ENCODE assay signal across 14 cellular contexts in genomic region chr13:100533588-100534041, GRCh38. TPM values are rescaled to one million over a fixed set of nuclear protein-coding genes. Genes with fewer than 3 reads are reported as not detected.
DNase-seq lines count a peak whose midpoint lies in the region; ATAC-seq and TF ChIP-seq lines count a peak whose summit lies in the region.
"Had no signal": no experiment of that assay in that cellular context is flagged by ENCODE, and none has a peak within 500 bp of the region (broad histone marks: within the 10 kb centered on the region; RNA-seq: fewer than 3 reads in every experiment).

No MANE protein-coding gene starts in this region.

- peaks cover 0 to 7% (median 0%) of the 10 kb centered on the region in 11 experiments; a peak in 1 of 22 replicates for H4K20me1 ChIP-seq in BLaER1 treated with 17β-estradiol and CSF1 and Interleukin-3, amounts not matched to agents 10 nM and 100 nM

- WGBS in right lobe of liver (ENCODE audit: insufficient coverage, low coverage, low lambda C conversion rate, missing lambda C conversion rate): 37% methylated on average over 10 of the region's 19 CpGs
- WGBS in lower leg skin, 2 donors: 93 to 95% methylated on average over 19 of the region's 19 CpGs

- intact Hi-C loops in right lobe of liver (cut with DNase I): no loop called here
- intact Hi-C loops in lower leg skin (cut with DNase I; ENCODE audit: low total_unique reads): no loop called here

- H3K9me3 ChIP-seq in BLaER1 treated with 17β-estradiol and CSF1 and Interleukin-3, amounts not matched to agents 10 nM and 100 nM (replicated peaks in 1 of 11): peaks cover 9 to 19% (median 13%) of the 10 kb centered on the region in 11 experiments; a peak in 18 of 22 replicates
- no peaks in the 10 kb centered on the region for H3K9me3 ChIP-seq in right lobe of liver
- H3K9me3 ChIP-seq: SK-N-SH had no signal

- peaks cover 0 to 17% (median 0%) of the 10 kb centered on the region in 11 experiments; a peak in 5 of 22 replicates for H3K36me3 ChIP-seq in BLaER1 treated with 17β-estradiol and CSF1 and Interleukin-3, amounts not matched to agents 10 nM and 100 nM
- peaks cover 0 to 4% (median under 1%) of the 10 kb centered on the region in 4 donors for H3K36me3 ChIP-seq in right lobe of liver

- no peak for TF ChIP-seq POLR2A in right lobe of liver (IDR thresholded peaks at IDR 0.05)
- no peak for TF ChIP-seq POLR2A in lower leg skin (IDR thresholded peaks at IDR 0.05)

- H3K9ac ChIP-seq in BLaER1 treated with 17β-estradiol and CSF1 and Interleukin-3, amounts not matched to agents 10 nM and 100 nM: no peak overlapping the region
- H3K9ac ChIP-seq: KMS-11, SK-N-SH had no signal

- TF ChIP-seq CTCF in right lobe of liver (IDR thresholded peaks at IDR 0.05) (no peak), lower leg skin (IDR thresholded peaks at IDR 0.05) (no peak)

- ATAC-seq in HG02610 (IDR thresholded peaks at IDR 0.05; ENCODE audit: unreplicated experiment): peak; percentile 66
- ATAC-seq in right lobe of liver: peak; percentile 83 to 91 (median 90)
- no peak for ATAC-seq in HG02588 (IDR thresholded peaks at IDR 0.05; ENCODE audit: unreplicated experiment)
- no peak for ATAC-seq in HG03521 (IDR thresholded peaks at IDR 0.05; ENCODE audit: unreplicated experiment)

- H3K4me1 ChIP-seq in BLaER1 treated with 17β-estradiol and CSF1 and Interleukin-3, amounts not matched to agents 10 nM and 100 nM: peaks cover 21 to 73% (median 43%) of the 10 kb centered on the region in 10 experiments
- H3K4me1 ChIP-seq in right lobe of liver: peaks cover 0 to 34% (median 16%) of the 10 kb centered on the region in 4 donors

- no peak overlapping the region for H3K27ac ChIP-seq in BLaER1 treated with 17β-estradiol and CSF1 and Interleukin-3, amounts not matched to agents 10 nM and 100 nM
- H3K27ac ChIP-seq in right lobe of liver: peak overlapping the region in 2 of 3 donors; percentile 70 to 79
- H3K27ac ChIP-seq: KMS-11 had no signal

- no peak overlapping the region for H3K4me3 ChIP-seq in BLaER1 treated with 17β-estradiol and CSF1 and Interleukin-3, amounts not matched to agents 10 nM and 100 nM
- peak overlapping the region in 2 of 3 donors; percentile 8 to 12 for H3K4me3 ChIP-seq in right lobe of liver
- H3K4me3 ChIP-seq in lower leg skin (ENCODE audit: low read depth, poor library complexity, severe bottlenecking): no peak overlapping the region

- peak overlapping the region in 9 of 11 experiments; percentile 22 to 77 (median 53); a peak in 18 of 22 replicates for H3K4me2 ChIP-seq in BLaER1 treated with 17β-estradiol and CSF1 and Interleukin-3, amounts not matched to agents 10 nM and 100 nM
- H3K4me2 ChIP-seq: KMS-11, SK-N-SH had no signal

- DNase-seq in NCI-H748 (lab: John Stamatoyannopoulos, UW; ENCODE audit: unreplicated experiment) (peak; percentile 70), right lobe of liver (peak; percentile 72 to 91 (median 90)), lower leg skin (ENCODE audit: low spot score in 2 of 2) (no peak), D341Med (ENCODE audit: low spot score) (no peak)
- DNase-seq: activated CD4-positive, alpha-beta memory T cell treated with anti-CD3 and anti-CD28 coated beads for 36 hours; cerebellar nuclear complex; SK-N-SH; stimulated activated CD4-positive, alpha-beta T cell treated with anti-CD3 and anti-CD28 coated beads, Interleukin-4, amount 100 ng/mL, for 1 hour; trophoblast cell had no signal

- no peaks in the 10 kb centered on the region; a peak in 1 of 22 replicates for H3K27me3 ChIP-seq in BLaER1 treated with 17β-estradiol and CSF1 and Interleukin-3, amounts not matched to agents 10 nM and 100 nM
- H3K27me3 ChIP-seq in right lobe of liver: no peaks in the 10 kb centered on the region

RNA-seq across cellular contexts. Expression of gene GGACT, which starts 55.0 kb away (rescaled TPM):
- 1 to 10 TPM; 4.7 to 9.0 (median 5.9) TPM for total RNA-seq in right lobe of liver
- 1 to 10 TPM; 1.5 to 3.6 (median 2.6) TPM for total RNA-seq in lower leg skin

Comparison
In these comparisons a context has a peak if more than half of its experiments do, and no peak if none do; other contexts are left out.
1. H3K27ac ChIP-seq: peak in right lobe of liver (2 of 3); none in BLaER1 treated with 17β-estradiol and CSF1 and Interleukin-3, amounts not matched to agents 10 nM and 100 nM (0 of 11).
2. H3K4me3 ChIP-seq: peak in right lobe of liver (2 of 3); none in BLaER1 treated with 17β-estradiol and CSF1 and Interleukin-3, amounts not matched to agents 10 nM and 100 nM (0 of 10) and lower leg skin (single experiment).
3. ATAC-seq: peak in HG02610 (single experiment) and right lobe of liver (4 of 4); none in HG02588 (single experiment) and HG03521 (single experiment).
4. DNase-seq: peak in NCI-H748 (single experiment) and right lobe of liver (3 of 3); none in lower leg skin (0 of 2) and D341Med (single experiment).